In genomic region chr20:2624190-2624589, GRCh38 we compare ENCODE assay signal across 19 cellular contexts. TPM values are rescaled to one million over a fixed set of nuclear protein-coding genes. Genes with fewer than 3 reads are reported as not detected.
DNase-seq lines count a peak whose midpoint lies in the region; ATAC-seq and TF ChIP-seq lines count a peak whose summit lies in the region.
"Had no signal": no experiment of that assay in that cellular context is flagged by ENCODE, and none has a peak within 500 bp of the region (broad histone marks: within the 10 kb centered on the region; RNA-seq: fewer than 3 reads in every experiment).

No MANE protein-coding gene starts in this region.

- no peaks in the 10 kb centered on the region for H3K36me3 ChIP-seq in right atrium auricular region
- no peaks in the 10 kb centered on the region for H3K36me3 ChIP-seq in upper lobe of right lung
- H3K36me3 ChIP-seq: BLaER1 treated with 17β-estradiol and CSF1 and Interleukin-3, amounts not matched to agents 10 nM and 100 nM had no signal

- intact Hi-C loops in posterior vena cava (cut with DNase I): no loop called here
- intact Hi-C loops in upper lobe of right lung (cut with DNase I): no loop called here

- DNase-seq in fibroblast of gingiva (ENCODE audit: low read depth) (peak; percentile 65), right atrium auricular region (ENCODE audit: low spot score) (peak; percentile 73), posterior vena cava (ENCODE audit: low spot score) (peak; percentile 85), upper lobe of right lung (no peak), retina (no peak)
- DNase-seq: CD8-positive, alpha-beta T cell; DMS79; H7; HFFc6; KG1; NCI-H1105 treated with DMSO at 0.1 percent for 48 hours; NCI-H1694; NCI-H2227 treated with DMSO at 0.1 percent for 48 hours; NCI-H510A treated with DMSO at 0.1 percent for 48 hours; PC-3; RPMI8226 had no signal

- H3K4me1 ChIP-seq in right atrium auricular region (no peaks in the 10 kb centered on the region), upper lobe of right lung (no peaks in the 10 kb centered on the region)
- H3K4me1 ChIP-seq: BLaER1 treated with 17β-estradiol and CSF1 and Interleukin-3, amounts not matched to agents 10 nM and 100 nM had no signal

- TF ChIP-seq CTCF in right atrium auricular region (IDR thresholded peaks at IDR 0.05) (no peak), upper lobe of right lung (IDR thresholded peaks at IDR 0.05) (no peak)

- peaks cover 0 to 12% of the 10 kb centered on the region in 2 donors for H3K9me3 ChIP-seq in right atrium auricular region
- no peaks in the 10 kb centered on the region for H3K9me3 ChIP-seq in upper lobe of right lung

- H3K27me3 ChIP-seq in right atrium auricular region (no peaks in the 10 kb centered on the region), upper lobe of right lung (no peaks in the 10 kb centered on the region)
- H3K27me3 ChIP-seq: BLaER1 treated with 17β-estradiol and CSF1 and Interleukin-3, amounts not matched to agents 10 nM and 100 nM had no signal

- H3K4me3 ChIP-seq in right atrium auricular region (no peak overlapping the region), upper lobe of right lung (peak overlapping the region; percentile 28)
- H3K4me3 ChIP-seq: BLaER1 treated with 17β-estradiol and CSF1 and Interleukin-3, amounts not matched to agents 10 nM and 100 nM had no signal

- H3K27ac ChIP-seq in right atrium auricular region (no peak overlapping the region), upper lobe of right lung (peak overlapping the region; percentile 77)
- H3K27ac ChIP-seq: BLaER1 treated with 17β-estradiol and CSF1 and Interleukin-3, amounts not matched to agents 10 nM and 100 nM had no signal

- ATAC-seq in upper lobe of right lung (peak; percentile 41), HG02981 (IDR thresholded peaks at IDR 0.05; ENCODE audit: unreplicated experiment) (no peak), HG03097 (IDR thresholded peaks at IDR 0.05; ENCODE audit: low FRiP score, unreplicated experiment) (no peak)
- ATAC-seq: CD8-positive, alpha-beta T cell; PC-3 had no signal

RNA-seq across cellular contexts. Expression of gene NOP56, which starts 28.2 kb away (rescaled TPM):
- total RNA-seq in right atrium auricular region (10 to 100 TPM; 30.9 to 47.1 TPM), posterior vena cava (10 to 100 TPM; 78.7 to 79.7 TPM), upper lobe of right lung (88.4 TPM)

RNA-seq across cellular contexts. Expression of gene IDH3B, which starts 39.8 kb away (rescaled TPM):
- 100 to 1,000 TPM; 145 to 217 TPM for total RNA-seq in right atrium auricular region
- 10 to 100 TPM; 47.3 to 48.3 TPM for total RNA-seq in posterior vena cava
- 65.5 TPM for total RNA-seq in upper lobe of right lung

Comparison
In these comparisons a context has a peak if more than half of its experiments do, and no peak if none do; other contexts are left out.
1. DNase-seq: peak in fibroblast of gingiva (single experiment), right atrium auricular region (single experiment) and posterior vena cava (single experiment); none in upper lobe of right lung (single experiment) and retina (single experiment).